ENCODE assay signal across 8 cellular contexts in genomic region chr3:156674046-156674910, GRCh38. TPM values are rescaled to one million over a fixed set of nuclear protein-coding genes. Genes with fewer than 3 reads are reported as not detected.
DNase-seq lines count a peak whose midpoint lies in the region; ATAC-seq and TF ChIP-seq lines count a peak whose summit lies in the region.

Gene TIPARP, plus strand, starts transcription at chr3:156674590. Its CDS starts 3,108 bp downstream, at chr3:156677698.

- H3K4me1 Mint-ChIP-seq in activated naive CD8-positive, alpha-beta T cell (ENCODE audit: low read depth) = peaks cover 34% of the 10 kb centered on the region

- peak within 1 kb of the TSS; percentile 96 for H2AFZ ChIP-seq in osteoblast (ENCODE audit: low read length)

- H3K4me3 Mint-ChIP-seq in activated naive CD8-positive, alpha-beta T cell = peak within 1 kb of the TSS; percentile 97

- peak within 1 kb of the TSS; percentile 95 for H3K27ac Mint-ChIP-seq in activated naive CD8-positive, alpha-beta T cell

- no peaks in the 10 kb centered on the region for H3K9me3 Mint-ChIP-seq in activated naive CD8-positive, alpha-beta T cell (ENCODE audit: low read depth)

- H3K9me3 ChIP-seq in osteoblast (ENCODE audit: low read depth, low read length) = no peaks in the 10 kb centered on the region
- H3K9me3 ChIP-seq in thoracic aorta = no peaks in the 10 kb centered on the region

- peak; percentile 68 for TF ChIP-seq CTCF in GM12864 (IDR thresholded peaks at IDR 0.05; ENCODE audit: low read depth, low read length, missing control alignments)
- peak; percentile 42 for TF ChIP-seq CTCF in osteoblast (IDR thresholded peaks at IDR 0.05; ENCODE audit: extremely low read depth, low read depth, low read length)
- TF ChIP-seq CTCF in thoracic aorta (IDR thresholded peaks at IDR 0.05) = peak; percentile 73

- H3K27me3 ChIP-seq in osteoblast (ENCODE audit: insufficient read depth, low read length) = no peaks in the 10 kb centered on the region
- no peaks in the 10 kb centered on the region for H3K27me3 ChIP-seq in thoracic aorta (replicated peaks; ENCODE audit: insufficient read depth)

- peaks cover 21% of the 10 kb centered on the region for H3K36me3 ChIP-seq in osteoblast (ENCODE audit: insufficient read depth, low read length)
- peaks cover 6% of the 10 kb centered on the region for H3K36me3 ChIP-seq in thoracic aorta

- H3K4me1 ChIP-seq in osteoblast (ENCODE audit: insufficient read depth, low read length) = peaks cover 25% of the 10 kb centered on the region
- peaks cover 12 to 30% of the 10 kb centered on the region in 2 donors for H3K4me1 ChIP-seq in thoracic aorta (ENCODE audit: control insufficient read depth in 1 of 2, low read depth in 2 of 2)

- H3K36me3 Mint-ChIP-seq in activated naive CD8-positive, alpha-beta T cell = peaks cover 13% of the 10 kb centered on the region

- H3K27ac ChIP-seq in osteoblast (ENCODE audit: low read depth, low read length) = peak within 1 kb of the TSS; percentile 90
- H3K27ac ChIP-seq in thoracic aorta = peak within 1 kb of the TSS; percentile 91 to 98

- H3K27me3 Mint-ChIP-seq in activated naive CD8-positive, alpha-beta T cell = no peaks in the 10 kb centered on the region

- peaks cover 48% of the 10 kb centered on the region for H3K79me2 ChIP-seq in osteoblast (ENCODE audit: insufficient read depth, low read length)

- peak; percentile 78 for ATAC-seq in HG02623 (IDR thresholded peaks at IDR 0.05; ENCODE audit: unreplicated experiment)
- ATAC-seq in thoracic aorta (ENCODE audit: insufficient number of reproducible peaks, low FRiP score, low read depth) = peak; percentile 82

- H3K4me3 ChIP-seq in GM12864 (ENCODE audit: low read depth, low read length) = peak within 1 kb of the TSS; percentile 84
- H3K4me3 ChIP-seq in osteoblast (ENCODE audit: insufficient read depth, low read length) = peak within 1 kb of the TSS; percentile 80
- H3K4me3 ChIP-seq in thoracic aorta = peak within 1 kb of the TSS; percentile 95

- DNase-seq in GM12864 (ENCODE audit: low read depth) (peak; percentile 99), NCI-H1092 treated with DMSO at 0.1 percent for 48 hours (lab: John Stamatoyannopoulos, UW) (peak; percentile 98), SKM-1 (lab: John Stamatoyannopoulos, UW; ENCODE audit: unreplicated experiment) (peak; percentile 95), glomerular visceral epithelial cell (ENCODE audit: extremely low spot score) (peak; percentile 98), osteoblast (ENCODE audit: insufficient read length, low spot score, missing footprints) (peak; percentile 98), thoracic aorta (ENCODE audit: low spot score) (peak; percentile 98)

- peaks cover 34% of the 10 kb centered on the region for H4K20me1 ChIP-seq in osteoblast (ENCODE audit: insufficient read depth, low read length)

- H3K4me2 ChIP-seq in osteoblast (ENCODE audit: insufficient read depth, low read length) = peak within 1 kb of the TSS; percentile 93

RNA-seq across cellular contexts. Expression of gene TIPARP, which starts in this region (rescaled TPM):
- total RNA-seq in osteoblast = 28.2 and 30.4 TPM in 2 replicates
- 10 to 100 TPM; 19.8 to 77.2 TPM for total RNA-seq in thoracic aorta

Comparison
In these comparisons a context has a peak if more than half of its experiments do, and no peak if none do; other contexts are left out.
1. Peak in every context shown above with its lines: DNase-seq, ATAC-seq, H3K4me3 ChIP-seq and H3K27ac ChIP-seq.